Comparison of ENCODE assay signal across 23 cellular contexts in genomic region chr2:133456156-133456555, GRCh38.
"Had no signal": no experiment of that assay in that cellular context is flagged by ENCODE, and none has a peak within 500 bp of the region (broad histone marks: within the 10 kb centered on the region; RNA-seq: fewer than 3 reads in every experiment).

No MANE protein-coding gene starts in this region.

- FAIRE-seq: colon, endothelial cell of umbilical vein, frontal cortex, kidney had no signal

- H3K9me3 ChIP-seq: gastroesophageal sphincter, left lung, lower lobe of right lung, mucosa of descending colon had no signal

- H3K27ac ChIP-seq: coronary artery, dorsolateral prefrontal cortex, esophagus muscularis mucosa, gastroesophageal sphincter, heart right ventricle, left lung, lower lobe of right lung had no signal

- H3K4me1 ChIP-seq: esophagus muscularis mucosa, gastroesophageal sphincter, heart right ventricle, left lung, lower lobe of right lung had no signal

- H3K4me3 ChIP-seq: coronary artery, dorsolateral prefrontal cortex, esophagus muscularis mucosa, gastroesophageal sphincter, heart right ventricle, left lung, lower lobe of right lung, mucosa of descending colon had no signal

- DNase-seq: dermis blood vessel endothelial cell; dorsolateral prefrontal cortex; effector CD4-positive, alpha-beta T cell; effector memory CD4-positive, alpha-beta T cell; foreskin keratinocyte; heart right ventricle; hippocampal formation; immature natural killer cell; islet precursor cell; kidney; left cardiac atrium; left lung; left ventricle myocardium superior; lower lobe of right lung; mesenchymal stem cell; mucosa of descending colon; naive B cell had no signal

- H3K36me3 ChIP-seq: esophagus muscularis mucosa, gastroesophageal sphincter, heart right ventricle, left lung, lower lobe of right lung had no signal

- H3K27me3 ChIP-seq: dorsolateral prefrontal cortex, esophagus muscularis mucosa, foreskin keratinocyte, gastroesophageal sphincter, heart right ventricle, left lung had no signal
